ENCODE assay signal across 14 cellular contexts in the genomic region with DNA sequence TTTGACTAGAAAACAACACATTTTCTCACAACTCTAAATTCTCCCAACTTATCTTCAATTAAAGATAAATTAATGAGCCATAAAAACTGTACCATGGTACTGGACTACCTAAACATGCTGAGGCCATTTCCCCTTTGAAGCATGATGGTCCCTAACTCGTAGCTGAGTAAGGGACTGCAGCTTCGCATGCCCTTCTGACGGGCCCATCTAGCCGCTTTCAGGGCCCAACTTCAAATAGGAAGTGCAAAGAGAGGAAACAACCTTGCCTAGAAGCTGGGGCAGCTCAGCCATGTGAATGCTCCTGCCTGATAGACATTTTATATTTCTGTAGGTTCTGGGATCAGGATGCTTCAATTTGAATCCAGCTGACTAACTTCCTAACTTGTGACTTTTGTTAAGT.
"Had no signal": no experiment of that assay in that cellular context is flagged by ENCODE, and none has a peak within 500 bp of the region (broad histone marks: within the 10 kb centered on the region; RNA-seq: fewer than 3 reads in every experiment).

No MANE protein-coding gene starts in this region.

- H3K27me3 ChIP-seq: foreskin keratinocyte had no signal

- H3K36me3 ChIP-seq: WERI-Rb-1 had no signal

- H3K27ac Mint-ChIP-seq: activated CD4-positive, alpha-beta T cell treated with anti-CD3 and anti-CD28 coated beads, Interleukin-2, amount 10 ng/mL, durations not matched to agents 24 days and 14 days; activated T-helper 1 cell treated with anti-CD3 and anti-CD28 coated beads, Interleukin-12 subunit alpha, Interleukin-12 subunit beta, Interleukin-2, Interleukin-4 antibody, amounts not matched to agents 30 ng/mL and 10 ng/mL and 1 ng/mL, durations not matched to agents 14 hours and 24 hours and 36 hours; mesothelial cell of epicardium; progenitor cell of endocrine pancreas; stimulated activated naive CD8-positive, alpha-beta T cell treated with anti-CD3 and anti-CD28 coated beads, Interleukin-15, amount 100 ng/mL, for 72 hours had no signal

- H3K27ac ChIP-seq: foreskin keratinocyte, WERI-Rb-1 had no signal

- DNase-seq: activated CD4-positive, alpha-beta T cell treated with anti-CD3 and anti-CD28 coated beads, Interleukin-2, amount 10 ng/mL, durations not matched to agents 24 days and 14 days; activated naive CD4-positive, alpha-beta T cell; foreskin keratinocyte; head of caudate nucleus; islet precursor cell; stimulated activated CD4-positive, alpha-beta T cell treated with anti-CD3 and anti-CD28 coated beads, Interleukin-12 subunit alpha, Interleukin-12 subunit beta, amount 100 ng/mL, for 4 hours; stimulated activated naive CD8-positive, alpha-beta T cell treated with anti-CD3 and anti-CD28 coated beads, Interleukin-15, amount 100 ng/mL, for 72 hours; T-helper 1 cell; WERI-Rb-1 had no signal

- H3K4me1 ChIP-seq: foreskin keratinocyte had no signal

- H3K4me3 Mint-ChIP-seq: activated CD4-positive, alpha-beta T cell treated with anti-CD3 and anti-CD28 coated beads, Interleukin-2, amount 10 ng/mL, durations not matched to agents 24 days and 14 days; activated T-helper 1 cell treated with anti-CD3 and anti-CD28 coated beads, Interleukin-12 subunit alpha, Interleukin-12 subunit beta, Interleukin-2, Interleukin-4 antibody, amounts not matched to agents 30 ng/mL and 10 ng/mL and 1 ng/mL, durations not matched to agents 14 hours and 24 hours and 36 hours; mesothelial cell of epicardium; stimulated activated naive CD8-positive, alpha-beta T cell treated with anti-CD3 and anti-CD28 coated beads, Interleukin-15, amount 100 ng/mL, for 72 hours had no signal

- H3K27me3 Mint-ChIP-seq: central memory CD8-positive, alpha-beta T cell; stimulated activated naive CD8-positive, alpha-beta T cell treated with anti-CD3 and anti-CD28 coated beads, Interleukin-15, amount 100 ng/mL, for 72 hours had no signal

- H3K9me3 Mint-ChIP-seq: activated CD4-positive, alpha-beta T cell treated with anti-CD3 and anti-CD28 coated beads, Interleukin-2, amount 10 ng/mL, durations not matched to agents 24 days and 14 days; activated T-helper 1 cell treated with anti-CD3 and anti-CD28 coated beads, Interleukin-12 subunit alpha, Interleukin-12 subunit beta, Interleukin-2, Interleukin-4 antibody, amounts not matched to agents 30 ng/mL and 10 ng/mL and 1 ng/mL, durations not matched to agents 14 hours and 24 hours and 36 hours; central memory CD8-positive, alpha-beta T cell; stimulated activated naive CD8-positive, alpha-beta T cell treated with anti-CD3 and anti-CD28 coated beads, Interleukin-15, amount 100 ng/mL, for 72 hours had no signal

- ATAC-seq: foreskin keratinocyte; sciatic nerve; stimulated activated naive CD8-positive, alpha-beta T cell treated with anti-CD3 and anti-CD28 coated beads, Interleukin-15, amount 100 ng/mL, for 72 hours had no signal
